ENCODE assay signal across 25 cellular contexts in genomic region chr5:94776167-94776566, GRCh38.
DNase-seq lines count a peak whose midpoint lies in the region; ATAC-seq lines count a peak whose summit lies in the region.
"Had no signal": no experiment of that assay in that cellular context is flagged by ENCODE, and none has a peak within 500 bp of the region (broad histone marks: within the 10 kb centered on the region; RNA-seq: fewer than 3 reads in every experiment).

No MANE protein-coding gene starts in this region.

- no peak overlapping the region for H3K9ac ChIP-seq in Karpas-422 (ENCODE audit: low read length)

- peaks cover 8% of the 10 kb centered on the region for H3K9me3 Mint-ChIP-seq in activated T-helper 1 cell treated with anti-CD3 and anti-CD28 coated beads, Interleukin-12 subunit alpha, Interleukin-12 subunit beta, Interleukin-2, Interleukin-4 antibody, amounts not matched to agents 30 ng/mL and 10 ng/mL and 1 ng/mL, durations not matched to agents 14 hours and 24 hours and 36 hours
- H3K9me3 Mint-ChIP-seq: CD8-positive, alpha-beta memory T cell; endodermal cell had no signal

- no peak overlapping the region for H2AFZ ChIP-seq in Karpas-422 (ENCODE audit: low read length)

- H3K4me3 ChIP-seq in Karpas-422 (ENCODE audit: low read length): no peak overlapping the region
- H3K4me3 ChIP-seq: thoracic aorta had no signal

- peak; percentile 19 for DNase-seq in AG08395 (ENCODE audit: low spot score)
- DNase-seq in G401 (ENCODE audit: low spot score): peak; percentile 30
- DNase-seq in NCI-H69 (lab: John Stamatoyannopoulos, UW): peak; percentile 99
- DNase-seq in dedifferentiated amniotic fluid mesenchymal stem cell (ENCODE audit: extremely low spot score): peak; percentile 16
- no peak for DNase-seq in activated T-helper 1 cell treated with anti-CD3 and anti-CD28 coated beads, Interleukin-12 subunit alpha, Interleukin-12 subunit beta, Interleukin-2, Interleukin-4 antibody, amounts not matched to agents 30 ng/mL and 10 ng/mL and 1 ng/mL, durations not matched to agents 14 hours and 24 hours and 36 hours (ENCODE audit: low spot score)
- DNase-seq in Karpas-422: no peak
- DNase-seq: activated CD8-positive, alpha-beta memory T cell treated with anti-CD3 and anti-CD28 coated beads, Interleukin-2, amount 50 U/mL, for 48 hours; activated naive CD4-positive, alpha-beta T cell; anterior cingulate cortex; CD8-positive, alpha-beta memory T cell; endodermal cell; foreskin keratinocyte; GOT3; hypothalamus; kidney; mammary epithelial cell; NCI-H1436; NCI-H226; right cardiac atrium; stimulated activated CD4-positive, alpha-beta T cell treated with anti-CD3 and anti-CD28 coated beads, Interleukin-15, amount 100 ng/mL, for 24 hours; T-helper 17 cell had no signal

- H3K79me2 ChIP-seq in Karpas-422 (ENCODE audit: low read length): no peaks in the 10 kb centered on the region

- ATAC-seq in GM19395 (IDR thresholded peaks at IDR 0.05; ENCODE audit: unreplicated experiment) (no peak), HG03135 (IDR thresholded peaks at IDR 0.05; ENCODE audit: unreplicated experiment) (no peak)
- ATAC-seq: foreskin keratinocyte, right cardiac atrium, T-helper 17 cell had no signal

- no peaks in the 10 kb centered on the region for H3K36me3 ChIP-seq in Karpas-422 (ENCODE audit: insufficient read depth, low read length)
- H3K36me3 ChIP-seq: thoracic aorta had no signal

- intact Hi-C loops in activated T-helper 1 cell treated with anti-CD3 and anti-CD28 coated beads, Interleukin-12 subunit alpha, Interleukin-12 subunit beta, Interleukin-2, Interleukin-4 antibody, amounts not matched to agents 30 ng/mL and 10 ng/mL and 1 ng/mL, durations not matched to agents 14 hours and 24 hours and 36 hours (cut with micrococcal nuclease): no loop called here

- H3K27me3 Mint-ChIP-seq in activated T-helper 1 cell treated with anti-CD3 and anti-CD28 coated beads, Interleukin-12 subunit alpha, Interleukin-12 subunit beta, Interleukin-2, Interleukin-4 antibody, amounts not matched to agents 30 ng/mL and 10 ng/mL and 1 ng/mL, durations not matched to agents 14 hours and 24 hours and 36 hours (ENCODE audit: insufficient read depth): peaks cover 22% of the 10 kb centered on the region

- no peaks in the 10 kb centered on the region for H3K9me2 ChIP-seq in Karpas-422 (replicated peaks; ENCODE audit: insufficient read depth, low read length)

- no peaks in the 10 kb centered on the region for H3K9me3 ChIP-seq in Karpas-422 (ENCODE audit: low read length)
- H3K9me3 ChIP-seq: thoracic aorta had no signal

- no peak overlapping the region for H3K4me2 ChIP-seq in Karpas-422 (ENCODE audit: low read depth, low read length, poor library complexity, severe bottlenecking)

- no peak overlapping the region for H3K27ac ChIP-seq in Karpas-422 (ENCODE audit: low read length)
- H3K27ac ChIP-seq: foreskin keratinocyte, thoracic aorta, VCaP had no signal

- no peaks in the 10 kb centered on the region for H3K36me3 Mint-ChIP-seq in activated T-helper 1 cell treated with anti-CD3 and anti-CD28 coated beads, Interleukin-12 subunit alpha, Interleukin-12 subunit beta, Interleukin-2, Interleukin-4 antibody, amounts not matched to agents 30 ng/mL and 10 ng/mL and 1 ng/mL, durations not matched to agents 14 hours and 24 hours and 36 hours (ENCODE audit: low read depth)
- H3K36me3 Mint-ChIP-seq: CD8-positive, alpha-beta memory T cell had no signal

- H3K4me3 Mint-ChIP-seq in activated T-helper 1 cell treated with anti-CD3 and anti-CD28 coated beads, Interleukin-12 subunit alpha, Interleukin-12 subunit beta, Interleukin-2, Interleukin-4 antibody, amounts not matched to agents 30 ng/mL and 10 ng/mL and 1 ng/mL, durations not matched to agents 14 hours and 24 hours and 36 hours: no peak overlapping the region
- H3K4me3 Mint-ChIP-seq: CD8-positive, alpha-beta memory T cell; endodermal cell; T-helper 17 cell had no signal

- no peaks in the 10 kb centered on the region for H4K20me1 ChIP-seq in Karpas-422 (ENCODE audit: insufficient read depth, low read depth, low read length)

- H3K4me1 Mint-ChIP-seq in activated T-helper 1 cell treated with anti-CD3 and anti-CD28 coated beads, Interleukin-12 subunit alpha, Interleukin-12 subunit beta, Interleukin-2, Interleukin-4 antibody, amounts not matched to agents 30 ng/mL and 10 ng/mL and 1 ng/mL, durations not matched to agents 14 hours and 24 hours and 36 hours (ENCODE audit: low read depth): no peaks in the 10 kb centered on the region
- H3K4me1 Mint-ChIP-seq: CD8-positive, alpha-beta memory T cell; T-helper 17 cell had no signal

- no peak overlapping the region for H3K27ac Mint-ChIP-seq in activated T-helper 1 cell treated with anti-CD3 and anti-CD28 coated beads, Interleukin-12 subunit alpha, Interleukin-12 subunit beta, Interleukin-2, Interleukin-4 antibody, amounts not matched to agents 30 ng/mL and 10 ng/mL and 1 ng/mL, durations not matched to agents 14 hours and 24 hours and 36 hours
- H3K27ac Mint-ChIP-seq: CD8-positive, alpha-beta memory T cell; endodermal cell; T-helper 17 cell had no signal

- H3K4me1 ChIP-seq in Karpas-422 (ENCODE audit: low read length): no peaks in the 10 kb centered on the region
- H3K4me1 ChIP-seq: foreskin keratinocyte had no signal

- H3K27me3 ChIP-seq in Karpas-422 (ENCODE audit: low read length): no peaks in the 10 kb centered on the region

- in situ Hi-C loops in G401 (cut with HindIII; ENCODE audit: low sequenced_read_pairs): no loop called here

Comparison
In these comparisons a context has a peak if more than half of its experiments do, and no peak if none do; other contexts are left out.
1. DNase-seq: peak in AG08395 (single experiment), G401 (single experiment), NCI-H69 (single experiment) and dedifferentiated amniotic fluid mesenchymal stem cell (single experiment); none in activated T-helper 1 cell treated with anti-CD3 and anti-CD28 coated beads, Interleukin-12 subunit alpha, Interleukin-12 subunit beta, Interleukin-2, Interleukin-4 antibody, amounts not matched to agents 30 ng/mL and 10 ng/mL and 1 ng/mL, durations not matched to agents 14 hours and 24 hours and 36 hours (single experiment) and Karpas-422 (single experiment).